1 cellular context compared by ENCODE assay signal in genomic region chr9:114484854-114485443, GRCh38.
TF ChIP-seq lines count a peak whose summit lies in the region.

No MANE protein-coding gene starts in this region.

TF ChIP-seq in K562, 482 proteins besides CTCF, POLR2A, EP300 and RAD21 (continued from another document and continues in another):
- TF ChIP-seq, protein P1, sequence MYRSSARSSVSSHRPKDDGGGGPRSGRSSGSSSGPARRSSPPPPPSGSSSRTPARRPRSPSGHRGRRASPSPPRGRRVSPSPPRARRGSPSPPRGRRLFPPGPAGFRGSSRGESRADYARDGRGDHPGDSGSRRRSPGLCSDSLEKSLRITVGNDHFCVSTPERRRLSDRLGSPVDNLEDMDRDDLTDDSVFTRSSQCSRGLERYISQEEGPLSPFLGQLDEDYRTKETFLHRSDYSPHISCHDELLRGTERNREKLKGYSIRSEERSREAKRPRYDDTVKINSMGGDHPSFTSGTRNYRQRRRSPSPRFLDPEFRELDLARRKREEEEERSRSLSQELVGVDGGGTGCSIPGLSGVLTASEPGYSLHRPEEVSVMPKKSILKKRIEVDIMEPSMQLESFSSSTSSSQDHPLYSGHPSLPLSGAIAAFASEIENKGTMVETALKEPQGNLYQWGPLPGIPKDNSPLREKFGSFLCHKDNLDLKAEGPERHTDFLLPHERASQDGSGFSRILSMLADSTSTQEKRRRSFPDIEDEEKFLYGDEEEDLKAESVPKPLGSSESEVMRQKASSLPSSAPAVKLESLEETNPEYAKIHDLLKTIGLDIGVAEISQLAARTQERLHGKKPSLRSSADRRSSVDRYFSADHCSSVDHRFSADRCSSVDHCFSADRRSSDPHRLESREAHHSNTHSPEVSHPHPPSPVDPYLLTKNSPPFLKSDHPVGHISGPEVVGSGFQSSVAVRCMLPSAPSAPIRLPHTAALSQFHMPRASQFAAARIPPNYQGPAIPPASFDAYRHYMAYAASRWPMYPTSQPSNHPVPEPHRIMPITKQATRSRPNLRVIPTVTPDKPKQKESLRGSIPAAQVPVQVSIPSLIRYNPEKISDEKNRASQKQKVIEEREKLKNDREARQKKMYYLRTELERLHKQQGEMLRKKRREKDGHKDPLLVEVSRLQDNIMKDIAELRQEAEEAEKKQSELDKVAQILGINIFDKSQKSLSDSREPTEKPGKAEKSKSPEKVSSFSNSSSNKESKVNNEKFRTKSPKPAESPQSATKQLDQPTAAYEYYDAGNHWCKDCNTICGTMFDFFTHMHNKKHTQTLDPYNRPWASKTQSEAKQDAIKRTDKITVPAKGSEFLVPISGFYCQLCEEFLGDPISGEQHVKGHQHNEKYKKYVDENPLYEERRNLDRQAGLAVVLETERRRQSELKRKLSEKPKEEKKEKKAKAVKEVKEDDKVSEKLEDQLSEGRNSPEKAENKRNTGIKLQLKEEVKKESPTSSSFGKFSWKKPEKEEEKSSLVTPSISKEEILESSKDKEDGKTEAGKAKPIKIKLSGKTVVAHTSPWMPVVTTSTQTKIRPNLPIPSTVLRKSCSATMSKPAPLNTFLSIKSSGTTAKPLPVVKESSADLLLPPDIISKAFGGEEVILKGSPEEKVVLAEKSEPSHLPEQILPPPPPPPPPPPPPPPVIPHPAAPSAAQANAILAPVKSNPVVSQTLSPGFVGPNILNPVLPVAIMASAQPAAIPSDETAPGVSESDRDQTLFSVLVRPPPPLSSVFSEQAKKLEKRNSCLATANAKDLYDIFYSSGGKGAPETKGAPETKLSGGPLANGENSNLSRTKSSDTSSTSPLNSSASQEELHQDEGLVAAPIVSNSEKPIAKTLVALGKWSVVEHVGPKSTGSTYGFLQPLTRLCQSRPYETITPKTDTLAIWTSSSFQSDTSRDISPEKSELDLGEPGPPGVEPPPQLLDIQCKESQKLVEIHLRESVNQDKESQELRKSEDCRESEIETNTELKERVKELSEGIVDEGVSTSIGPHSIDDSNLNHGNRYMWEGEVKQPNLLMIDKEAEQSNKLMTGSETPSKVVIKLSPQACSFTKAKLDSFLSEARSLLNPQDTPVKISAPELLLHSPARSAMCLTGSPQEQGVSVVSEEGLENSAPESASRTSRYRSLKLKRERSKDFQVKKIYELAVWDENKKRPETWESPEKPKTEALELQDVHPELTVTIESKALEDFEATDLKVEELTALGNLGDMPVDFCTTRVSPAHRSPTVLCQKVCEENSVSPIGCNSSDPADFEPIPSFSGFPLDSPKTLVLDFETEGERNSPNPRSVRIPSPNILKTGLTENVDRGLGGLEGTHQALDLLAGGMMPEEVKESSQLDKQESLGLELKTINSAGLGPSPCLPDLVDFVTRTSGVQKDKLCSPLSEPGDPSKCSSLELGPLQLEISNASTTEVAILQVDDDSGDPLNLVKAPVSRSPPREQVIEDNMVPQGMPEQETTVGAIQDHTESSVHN (IDR thresholded peaks at IDR 0.05; ENCODE audit: borderline replicate concordance in 1 of 2, low read depth in 1 of 2) = peak in 1 of 2 experiments; percentile 90; a peak in 2 of 4 replicates
- peak; percentile 39 for TF ChIP-seq CBFA2T3 (IDR thresholded peaks at IDR 0.05)
- peak; percentile 85 for TF ChIP-seq ARID1B (IDR thresholded peaks at IDR 0.05)
- TF ChIP-seq ZNF589 (CRISPR knock-in tag; IDR thresholded peaks at IDR 0.05; ENCODE audit: low read depth) = peak; percentile 52; the same call in 1 of the 2 replicates
- peak; percentile 71 to 84 for TF ChIP-seq MNT (conservative IDR thresholded peaks at IDR 0.05)
- TF ChIP-seq NFE2L1 (tag; IDR thresholded peaks at IDR 0.05; ENCODE audit: borderline replicate concordance, low read depth) = peak; percentile 35; the same call in 1 of the 2 replicates
- peak; percentile 76 for TF ChIP-seq C11orf30 (IDR thresholded peaks at IDR 0.05; ENCODE audit: low read depth)
- no peak for TF ChIP-seq CHD4 (IDR thresholded peaks at IDR 0.05; ENCODE audit: insufficient read depth, insufficient replicate concordance, low read depth, low read length, poor library complexity, severe bottlenecking)
- TF ChIP-seq GABPB1 (CRISPR knock-in tag; IDR thresholded peaks at IDR 0.05) = 0 out of 2 replicates have a peak, but pooled peaks have one; percentile 51
- TF ChIP-seq MAFF (IDR thresholded peaks at IDR 0.05; ENCODE audit: low read length) = peak; percentile 42; the same call in 1 of the 2 replicates
- no peak for TF ChIP-seq MTF1 (CRISPR knock-in tag; IDR thresholded peaks at IDR 0.05; ENCODE audit: borderline replicate concordance)
- TF ChIP-seq MEF2D (tag; conservative IDR thresholded peaks at IDR 0.05; ENCODE audit: low read depth) = peak; percentile 80
- peak; percentile 93 for TF ChIP-seq SMARCA4 (IDR thresholded peaks at IDR 0.05)
- peak; percentile 81 for TF ChIP-seq ATF7 (IDR thresholded peaks at IDR 0.05)
- TF ChIP-seq E2F4 (CRISPR knock-in tag; IDR thresholded peaks at IDR 0.05; ENCODE audit: low read depth) = 0 out of 2 replicates have a peak, but pooled peaks have one; percentile 50
- TF ChIP-seq, protein P2, sequence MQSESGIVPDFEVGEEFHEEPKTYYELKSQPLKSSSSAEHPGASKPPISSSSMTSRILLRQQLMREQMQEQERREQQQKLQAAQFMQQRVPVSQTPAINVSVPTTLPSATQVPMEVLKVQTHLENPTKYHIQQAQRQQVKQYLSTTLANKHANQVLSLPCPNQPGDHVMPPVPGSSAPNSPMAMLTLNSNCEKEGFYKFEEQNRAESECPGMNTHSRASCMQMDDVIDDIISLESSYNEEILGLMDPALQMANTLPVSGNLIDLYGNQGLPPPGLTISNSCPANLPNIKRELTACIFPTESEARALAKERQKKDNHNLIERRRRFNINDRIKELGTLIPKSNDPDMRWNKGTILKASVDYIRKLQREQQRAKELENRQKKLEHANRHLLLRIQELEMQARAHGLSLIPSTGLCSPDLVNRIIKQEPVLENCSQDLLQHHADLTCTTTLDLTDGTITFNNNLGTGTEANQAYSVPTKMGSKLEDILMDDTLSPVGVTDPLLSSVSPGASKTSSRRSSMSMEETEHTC (IDR thresholded peaks at IDR 0.05) = peak; percentile 90
- peak; percentile 85 for TF ChIP-seq RBM25 (IDR thresholded peaks at IDR 0.05; ENCODE audit: low read depth, low read length, severe bottlenecking)
- peak; percentile 96 for TF ChIP-seq L3MBTL2 (IDR thresholded peaks at IDR 0.05)
- peak; percentile 33; the same call in 1 of the 2 replicates for TF ChIP-seq CREB1 (IDR thresholded peaks at IDR 0.05)
- peak; percentile 44; the same call in 1 of the 2 replicates for TF ChIP-seq CREB1 (CRISPR knock-in tag; IDR thresholded peaks at IDR 0.05)
- peak; percentile 85 for TF ChIP-seq LEF1 (IDR thresholded peaks at IDR 0.05)
- TF ChIP-seq, protein P3, sequence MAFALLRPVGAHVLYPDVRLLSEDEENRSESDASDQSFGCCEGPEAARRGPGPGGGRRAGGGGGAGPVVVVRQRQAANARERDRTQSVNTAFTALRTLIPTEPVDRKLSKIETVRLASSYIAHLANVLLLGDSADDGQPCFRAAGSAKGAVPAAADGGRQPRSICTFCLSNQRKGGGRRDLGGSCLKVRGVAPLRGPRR (CRISPR knock-in tag; IDR thresholded peaks at IDR 0.05) = 0 out of 2 replicates have a peak, but pooled peaks have one; percentile 11
- TF ChIP-seq ZSCAN32 (CRISPR knock-in tag; IDR thresholded peaks at IDR 0.05) = peak; percentile 19; the same call in 1 of the 2 replicates
- TF ChIP-seq ZNF311 (CRISPR knock-in tag; IDR thresholded peaks at IDR 0.05) = 0 out of 2 replicates have a peak, but pooled peaks have one; percentile 30
- TF ChIP-seq ZNF583 (CRISPR knock-in tag; IDR thresholded peaks at IDR 0.05) = peak; percentile 91
- TF ChIP-seq CXXC5 (CRISPR knock-in tag; IDR thresholded peaks at IDR 0.05) = peak; percentile 67
- TF ChIP-seq ESRRA (IDR thresholded peaks at IDR 0.05; ENCODE audit: borderline replicate concordance, low read depth) = peak; percentile 96
- peak; percentile 84; the same call in 1 of the 2 replicates for TF ChIP-seq TOE1 (IDR thresholded peaks at IDR 0.05; ENCODE audit: borderline replicate concordance)
- peak; percentile 76; the same call in 1 of the 2 replicates for TF ChIP-seq TOE1 (CRISPR knock-in tag; IDR thresholded peaks at IDR 0.05; ENCODE audit: borderline replicate concordance, low read depth)
- peak; percentile 79; the same call in 1 of the 2 replicates for TF ChIP-seq CBX1 (IDR thresholded peaks at IDR 0.05; ENCODE audit: low read depth)
- TF ChIP-seq ZNF263 (CRISPR knock-in tag; IDR thresholded peaks at IDR 0.05; ENCODE audit: borderline replicate concordance) = peak; percentile 43; the same call in 1 of the 2 replicates
- TF ChIP-seq LCOR (CRISPR knock-in tag; IDR thresholded peaks at IDR 0.05) = peak; percentile 93
- peak; percentile 41; the same call in 1 of the 2 replicates for TF ChIP-seq NBN (IDR thresholded peaks at IDR 0.05; ENCODE audit: low read depth)
- TF ChIP-seq TEAD1 (CRISPR knock-in tag; IDR thresholded peaks at IDR 0.05) = peak; percentile 25 to 43; a peak in 3 of 4 replicates
- no peak for TF ChIP-seq ZC3H11A (IDR thresholded peaks at IDR 0.05; ENCODE audit: low read depth, low read length)
- TF ChIP-seq RAD51 (IDR thresholded peaks at IDR 0.05; ENCODE audit: borderline replicate concordance, low read depth) = 0 out of 2 replicates have a peak, but pooled peaks have one; percentile 20
- TF ChIP-seq FOS (IDR thresholded peaks at IDR 0.05; ENCODE audit: extremely low read depth, insufficient read length) = peak; percentile 61
- peak; percentile 85 for TF ChIP-seq MAFG (tag; conservative IDR thresholded peaks at IDR 0.05)
- peak; percentile 65 for TF ChIP-seq MYNN (IDR thresholded peaks at IDR 0.05)
- no peak for TF ChIP-seq MYNN (CRISPR knock-in tag; IDR thresholded peaks at IDR 0.05)
- peak; percentile 91 for TF ChIP-seq JUNB (CRISPR knock-in tag; conservative IDR thresholded peaks at IDR 0.05)
- peak; percentile 54 for TF ChIP-seq SMAD4 (CRISPR knock-in tag; conservative IDR thresholded peaks at IDR 0.05)
- peak; percentile 95 for TF ChIP-seq BCOR (IDR thresholded peaks at IDR 0.05)
- TF ChIP-seq SMARCA5 (IDR thresholded peaks at IDR 0.05) = peak; percentile 92
- TF ChIP-seq U2AF2 (optimal IDR thresholded peaks at IDR 0.05; ENCODE audit: low read depth, low read length) = no peak
- peak; percentile 93 for TF ChIP-seq DPF2 (IDR thresholded peaks at IDR 0.05)
- peak; percentile 37; the same call in 1 of the 2 replicates for TF ChIP-seq HDAC8 (tag; IDR thresholded peaks at IDR 0.05)
- TF ChIP-seq, protein P4, sequence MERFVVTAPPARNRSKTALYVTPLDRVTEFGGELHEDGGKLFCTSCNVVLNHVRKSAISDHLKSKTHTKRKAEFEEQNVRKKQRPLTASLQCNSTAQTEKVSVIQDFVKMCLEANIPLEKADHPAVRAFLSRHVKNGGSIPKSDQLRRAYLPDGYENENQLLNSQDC (CRISPR knock-in tag; IDR thresholded peaks at IDR 0.05) = no peak
- peak; percentile 97 for TF ChIP-seq JUN (IDR thresholded peaks at IDR 0.05; ENCODE audit: borderline replicate concordance, low read depth, low read length)
- TF ChIP-seq JUN (CRISPR knock-in tag; IDR thresholded peaks at IDR 0.05; ENCODE audit: borderline replicate concordance) = peak; percentile 82; the same call in 1 of the 2 replicates
- peak; percentile 27; the same call in 1 of the 2 replicates for TF ChIP-seq NKRF (IDR thresholded peaks at IDR 0.05; ENCODE audit: borderline replicate concordance)
- TF ChIP-seq ZNF507 (tag; conservative IDR thresholded peaks at IDR 0.05) = no peak
- peak; percentile 52; the same call in 1 of the 2 replicates for TF ChIP-seq ZEB2 (IDR thresholded peaks at IDR 0.05)
- no peak for TF ChIP-seq GTF2F1 (IDR thresholded peaks at IDR 0.05; ENCODE audit: low read depth, low read length)
- TF ChIP-seq RNF2 (IDR thresholded peaks at IDR 0.05) = peak; percentile 72
- TF ChIP-seq JUND (IDR thresholded peaks at IDR 0.05; ENCODE audit: borderline replicate concordance, low read depth, low read length) = peak; percentile 98
- peak; percentile 98; the same call in 2 of the 3 replicates for TF ChIP-seq JUND (tag; IDR thresholded peaks at IDR 0.05; ENCODE audit: borderline replicate concordance, low read depth, low read length)
- TF ChIP-seq ZNF717 (CRISPR knock-in tag; IDR thresholded peaks at IDR 0.05) = no peak
- peak; percentile 53 for TF ChIP-seq ZFX (CRISPR knock-in tag; IDR thresholded peaks at IDR 0.05)
